12 cellular contexts compared by ENCODE assay signal in the genomic region with DNA sequence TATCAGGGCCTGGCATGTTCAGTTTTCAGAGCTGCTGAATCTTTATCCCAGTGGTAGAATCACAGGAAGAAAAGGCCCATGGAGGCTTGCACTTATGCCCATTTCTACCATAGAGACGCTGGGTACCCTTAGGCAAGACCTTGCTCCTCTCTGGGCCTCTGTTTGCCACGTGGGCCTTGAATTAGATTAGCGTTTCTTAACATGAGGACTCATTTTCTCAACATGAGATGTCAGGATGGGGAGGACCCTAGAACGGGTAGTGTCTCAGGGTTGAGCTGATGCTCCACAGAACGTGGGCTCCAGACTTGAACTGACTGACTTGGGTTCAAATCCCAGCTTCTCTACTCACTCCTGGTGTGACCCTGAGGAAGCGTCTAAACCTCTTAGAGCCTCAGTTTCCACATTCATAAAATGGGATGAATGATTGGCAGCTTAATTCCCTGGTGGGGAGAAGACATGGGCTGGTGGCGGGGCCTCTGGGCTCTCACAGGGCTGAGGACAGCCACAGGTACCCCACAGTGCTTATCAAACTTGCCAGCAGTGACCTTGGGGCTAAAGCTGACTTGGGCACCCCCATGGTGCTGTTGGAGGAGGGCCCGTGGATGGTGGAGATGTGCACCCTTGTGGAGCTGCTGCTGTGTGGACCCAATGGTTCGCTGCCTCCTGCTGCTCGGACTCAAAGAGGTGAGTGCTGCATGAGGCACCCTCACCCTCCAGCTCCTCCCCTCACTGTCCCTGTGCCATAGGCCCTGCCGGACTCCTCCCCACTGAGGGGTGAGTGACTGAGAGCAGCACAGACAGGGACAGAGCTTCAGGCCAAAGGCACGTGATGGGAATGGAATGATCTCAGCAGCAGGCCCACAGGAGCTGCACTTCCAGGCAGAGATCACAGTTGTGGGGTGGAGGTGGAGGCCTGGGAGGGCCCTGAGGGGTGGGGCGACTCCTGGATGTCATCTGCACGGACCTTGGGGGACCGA. TPM values are rescaled to one million over a fixed set of nuclear protein-coding genes. Genes with fewer than 3 reads are reported as not detected.
DNase-seq lines count a peak whose midpoint lies in the region; ATAC-seq and TF ChIP-seq lines count a peak whose summit lies in the region.
"Had no signal": no experiment of that assay in that cellular context is flagged by ENCODE, and none has a peak within 500 bp of the region (broad histone marks: within the 10 kb centered on the region; RNA-seq: fewer than 3 reads in every experiment).

No MANE protein-coding gene starts in this region.

- H3K18ac ChIP-seq in mesendoderm (ENCODE audit: low read length), result peak overlapping the region; percentile 77

- H2BK120ac ChIP-seq in mesendoderm (ENCODE audit: low read depth, low read length), result peak overlapping the region; percentile 16

- peak overlapping the region in 9 of 11 experiments; percentile 57 to 100 (median 96); a peak in 18 of 22 replicates for H3K4me2 ChIP-seq in BLaER1 treated with 17β-estradiol and CSF1 and Interleukin-3, amounts not matched to agents 10 nM and 100 nM
- H3K4me2 ChIP-seq in GM23338 (no peak overlapping the region), mesendoderm (ENCODE audit: low read length) (no peak overlapping the region)

- peak overlapping the region; percentile 1 for H3K23ac ChIP-seq in mesendoderm (ENCODE audit: low read length)

- DNase-seq in GM23338 (ENCODE audit: low spot score) (no peak), mesendoderm (peak; percentile 92), AG08395 (ENCODE audit: low spot score) (no peak), NCI-H2029 treated with DMSO at 0.1 percent for 48 hours (lab: John Stamatoyannopoulos, UW) (no peak)
- no peak for DNase-seq in activated T-cell treated with anti-CD3 and anti-CD28 coated beads, Interleukin-2, amount 50 U/mL, for 72 hours
- DNase-seq: NCI-H526 treated with DMSO at 0.1 percent for 48 hours had no signal

- H2AK5ac ChIP-seq in mesendoderm (ENCODE audit: low read length), result peak overlapping the region; percentile 98

- no peaks in the 10 kb centered on the region for H3K9me3 ChIP-seq in BLaER1 treated with 17β-estradiol and CSF1 and Interleukin-3, amounts not matched to agents 10 nM and 100 nM (replicated peaks in 1 of 11)

- H2BK15ac ChIP-seq in mesendoderm (replicated peaks; ENCODE audit: low read depth), result no peak overlapping the region

- H3K4me1 ChIP-seq in BLaER1 treated with 17β-estradiol and CSF1 and Interleukin-3, amounts not matched to agents 10 nM and 100 nM, result peaks cover 68 to 100% (median 99%) of the 10 kb centered on the region in 10 experiments
- peaks cover 29% of the 10 kb centered on the region for H3K4me1 ChIP-seq in GM23338 (ENCODE audit: insufficient read depth)
- peaks cover 31% of the 10 kb centered on the region for H3K4me1 ChIP-seq in mesendoderm (ENCODE audit: control insufficient read depth, low read depth, low read length)

- ATAC-seq in GM23338 (no peak), GM19324 (IDR thresholded peaks at IDR 0.05; ENCODE audit: low FRiP score, unreplicated experiment) (no peak), GM21529 (IDR thresholded peaks at IDR 0.05; ENCODE audit: unreplicated experiment) (no peak)
- no peak for ATAC-seq in activated T-cell treated with anti-CD3 and anti-CD28 coated beads, Interleukin-2, amount 50 U/mL, for 72 hours (replicated peaks in 1 of 2)

- H3F3A ChIP-seq in GM23338 (replicated peaks; ENCODE audit: low read depth), result 0 out of 2 replicates have a peak, but pooled peaks cover 10% of the 10 kb centered on the region

- H2BK5ac ChIP-seq in mesendoderm (ENCODE audit: low read length), result peak overlapping the region; percentile 100

- no peaks in the 10 kb centered on the region for H3K27me3 ChIP-seq in BLaER1 treated with 17β-estradiol and CSF1 and Interleukin-3, amounts not matched to agents 10 nM and 100 nM
- H3K27me3 ChIP-seq in GM23338 (ENCODE audit: insufficient read depth) (no peaks in the 10 kb centered on the region), mesendoderm (ENCODE audit: insufficient read depth, low read length, poor library complexity) (no peaks in the 10 kb centered on the region)

- no peaks in the 10 kb centered on the region for H3K9me2 ChIP-seq in GM23338 (ENCODE audit: insufficient read depth)

- H3K4me3 ChIP-seq in BLaER1 treated with 17β-estradiol and CSF1 and Interleukin-3, amounts not matched to agents 10 nM and 100 nM, result peak overlapping the region in 1 of 10 experiments; percentile 14; a peak in 3 of 20 replicates
- no peak overlapping the region for H3K4me3 ChIP-seq in GM23338
- H3K4me3 ChIP-seq in mesendoderm (ENCODE audit: low read length), result no peak overlapping the region

- no peak overlapping the region for H4K8ac ChIP-seq in mesendoderm (ENCODE audit: low read depth, low read length)

- WGBS in mesendoderm (ENCODE audit: extremely low coverage, insufficient coverage, low lambda C conversion rate), result no CpG with 5 or more reads among the region's 15 CpGs

- H3K36me3 Mint-ChIP-seq in GM23338 (ENCODE audit: low read depth), result 0 out of 3 replicates have a peak, but pooled peaks cover 3% of the 10 kb centered on the region
- H3K36me3 Mint-ChIP-seq in activated T-cell treated with anti-CD3 and anti-CD28 coated beads, Interleukin-2, amount 50 U/mL, for 72 hours (ENCODE audit: insufficient read depth in 2 of 2), result peaks cover 6 to 8% of the 10 kb centered on the region in 2 donors

- no peak overlapping the region for H3K4me3 Mint-ChIP-seq in GM23338
- no peak overlapping the region for H3K4me3 Mint-ChIP-seq in activated T-cell treated with anti-CD3 and anti-CD28 coated beads, Interleukin-2, amount 50 U/mL, for 72 hours

- H3K79me1 ChIP-seq in mesendoderm (ENCODE audit: low read length), result no peaks in the 10 kb centered on the region

- peak overlapping the region; percentile 92 for H4K5ac ChIP-seq in mesendoderm (ENCODE audit: low read length)

- no peaks in the 10 kb centered on the region for H3K36me3 ChIP-seq in BLaER1 treated with 17β-estradiol and CSF1 and Interleukin-3, amounts not matched to agents 10 nM and 100 nM
- H3K36me3 ChIP-seq in GM23338 (ENCODE audit: insufficient read depth), result no peaks in the 10 kb centered on the region
- no peaks in the 10 kb centered on the region for H3K36me3 ChIP-seq in mesendoderm (ENCODE audit: control insufficient read depth, insufficient read depth, low read length)

- H3K27ac ChIP-seq in BLaER1 treated with 17β-estradiol and CSF1 and Interleukin-3, amounts not matched to agents 10 nM and 100 nM, result peak overlapping the region in 8 of 11 experiments; percentile 57 to 98 (median 72); a peak in 18 of 22 replicates
- H3K27ac ChIP-seq in GM23338 (ENCODE audit: low read depth) (peak overlapping the region; percentile 84; the same call in 1 of the 2 replicates), mesendoderm (ENCODE audit: low read depth, low read length) (peak overlapping the region; percentile 94)
- H3K27ac ChIP-seq: RWPE1 had no signal

- H3K79me2 ChIP-seq in GM23338 (replicated peaks; ENCODE audit: insufficient read depth) (no peaks in the 10 kb centered on the region), mesendoderm (ENCODE audit: control insufficient read depth, insufficient read depth, low read length) (no peaks in the 10 kb centered on the region)

- TF ChIP-seq CTCF in GM23338 (conservative IDR thresholded peaks at IDR 0.05; ENCODE audit: low read depth in 2 of 2), result no peak

- 0 out of 2 replicates have a peak overlapping the region, but pooled peaks have one; percentile 20 for H2AFZ ChIP-seq in GM23338

- H3K9ac ChIP-seq in BLaER1 treated with 17β-estradiol and CSF1 and Interleukin-3, amounts not matched to agents 10 nM and 100 nM, result peak overlapping the region in 6 of 11 experiments; percentile 43 to 71 (median 54); a peak in 9 of 22 replicates
- H3K9ac ChIP-seq in mesendoderm (ENCODE audit: low read length), result peak overlapping the region; percentile 58

- no peaks in the 10 kb centered on the region for H4K20me1 ChIP-seq in BLaER1 treated with 17β-estradiol and CSF1 and Interleukin-3, amounts not matched to agents 10 nM and 100 nM
- no peaks in the 10 kb centered on the region for H4K20me1 ChIP-seq in GM23338 (replicated peaks; ENCODE audit: insufficient read depth)

- H3K4me1 Mint-ChIP-seq in GM23338, result peaks cover 5% of the 10 kb centered on the region
- H3K4me1 Mint-ChIP-seq in activated T-cell treated with anti-CD3 and anti-CD28 coated beads, Interleukin-2, amount 50 U/mL, for 72 hours (ENCODE audit: low read depth), result peaks cover 41% of the 10 kb centered on the region

- peaks cover 8% of the 10 kb centered on the region for H3K9me3 Mint-ChIP-seq in GM23338
- peaks cover 0 to 6% of the 10 kb centered on the region in 2 donors for H3K9me3 Mint-ChIP-seq in activated T-cell treated with anti-CD3 and anti-CD28 coated beads, Interleukin-2, amount 50 U/mL, for 72 hours

- H3K4ac ChIP-seq in mesendoderm (ENCODE audit: low read depth, low read length), result peak overlapping the region; percentile 39

- H3K56ac ChIP-seq in mesendoderm (ENCODE audit: low read length), result peak overlapping the region; percentile 89

- H3K27me3 Mint-ChIP-seq in GM23338 (ENCODE audit: insufficient read depth, low read depth, poor library complexity), result peaks cover 12% of the 10 kb centered on the region
- H3K27me3 Mint-ChIP-seq in activated T-cell treated with anti-CD3 and anti-CD28 coated beads, Interleukin-2, amount 50 U/mL, for 72 hours (ENCODE audit: low read depth), result no peaks in the 10 kb centered on the region

- H3K27ac Mint-ChIP-seq in GM23338, result no peak overlapping the region
- H3K27ac Mint-ChIP-seq in activated T-cell treated with anti-CD3 and anti-CD28 coated beads, Interleukin-2, amount 50 U/mL, for 72 hours, result peak overlapping the region; percentile 74

TF ChIP-seq in GM23338, 12 proteins besides CTCF, POLR2A, EP300 and RAD21 (continues in another document):
- TF ChIP-seq POLR2AphosphoS5 (IDR thresholded peaks at IDR 0.05; ENCODE audit: low read depth) (no peak), CREB1 (CRISPR knock-in tag; IDR thresholded peaks at IDR 0.05; ENCODE audit: low read depth) (no peak)

RNA-seq across cellular contexts. Expression of a gene that starts 28.2 kb away (rescaled TPM):
- total RNA-seq in GM23338 (2014; rRNA removed; shearing (Covaris generic)), result not detected in 2 replicates
- polyA plus RNA-seq in GM23338 (2016; fragmentation: Nextera tagmentation; extraction: Ambion mirVana), result not detected in 2 replicates
- not detected for total RNA-seq in activated T-cell treated with anti-CD3 and anti-CD28 coated beads, Interleukin-2, amount 50 U/mL, for 72 hours
- not detected for polyA plus RNA-seq in mesendoderm (2013, experiment 1 of 2)
- not detected for polyA plus RNA-seq in mesendoderm (2013, experiment 2 of 2)
- total RNA-seq: fibroblast of lung, mononuclear cell had no signal
- polyA plus RNA-seq: fibroblast of lung had no signal

RNA-seq across cellular contexts. Expression of a gene that starts 31.5 kb away (rescaled TPM):
- total RNA-seq in GM23338 (2014; rRNA removed; shearing (Covaris generic)), result not detected in 2 replicates
- not detected in 2 replicates for polyA plus RNA-seq in GM23338 (2016; fragmentation: Nextera tagmentation; extraction: Ambion mirVana)
- total RNA-seq in activated T-cell treated with anti-CD3 and anti-CD28 coated beads, Interleukin-2, amount 50 U/mL, for 72 hours, result not detected
- polyA plus RNA-seq in mesendoderm (2013, experiment 1 of 2), result 0.10 TPM
- 0.11 TPM for polyA plus RNA-seq in mesendoderm (2013, experiment 2 of 2)
- total RNA-seq: fibroblast of lung, mononuclear cell had no signal
- polyA plus RNA-seq: fibroblast of lung had no signal

RNA-seq across cellular contexts. Expression of a gene that starts 55.5 kb away (rescaled TPM):
- not detected in 2 replicates for total RNA-seq in GM23338 (2014; rRNA removed; shearing (Covaris generic))
- not detected in 2 replicates for polyA plus RNA-seq in GM23338 (2016; fragmentation: Nextera tagmentation; extraction: Ambion mirVana)
- total RNA-seq in activated T-cell treated with anti-CD3 and anti-CD28 coated beads, Interleukin-2, amount 50 U/mL, for 72 hours, result not detected
- not detected for polyA plus RNA-seq in mesendoderm (2013, experiment 1 of 2)
- not detected for polyA plus RNA-seq in mesendoderm (2013, experiment 2 of 2)
- total RNA-seq: fibroblast of lung, mononuclear cell had no signal
- polyA plus RNA-seq: fibroblast of lung had no signal

Comparison
In these comparisons a context has a peak if more than half of its experiments do, and no peak if none do; other contexts are left out.
1. H3K4me2 ChIP-seq: peak in BLaER1 treated with 17β-estradiol and CSF1 and Interleukin-3, amounts not matched to agents 10 nM and 100 nM (9 of 11); none in GM23338 (single experiment) and mesendoderm (single experiment).
2. Peak in every context shown above with its lines, with median percentiles within 50 percentile points of each other: H3K27ac ChIP-seq.